Comparison of ENCODE assay signal across 1 cellular context in genomic region chr9:124485936-124486335, GRCh38.
TF ChIP-seq lines count a peak whose summit lies in the region.

No MANE protein-coding gene starts in this region.

TF ChIP-seq in H1, 55 proteins besides CTCF, POLR2A, EP300 and RAD21:
- TF ChIP-seq ATF2 (IDR thresholded peaks at IDR 0.05; ENCODE audit: low read length) = no peak
- no peak for TF ChIP-seq CTBP2 (IDR thresholded peaks at IDR 0.05; ENCODE audit: borderline replicate concordance, insufficient read depth, insufficient read length, low read length)
- no peak for TF ChIP-seq CREB1 (IDR thresholded peaks at IDR 0.05)
- no peak for TF ChIP-seq RFX5 (IDR thresholded peaks at IDR 0.05; ENCODE audit: borderline replicate concordance, low read depth, low read length)
- TF ChIP-seq YY1 (IDR thresholded peaks at IDR 0.05; ENCODE audit: low read depth, low read length) = no peak
- TF ChIP-seq MAFK (IDR thresholded peaks at IDR 0.05; ENCODE audit: low read depth, low read length) = no peak
- TF ChIP-seq BACH1 (IDR thresholded peaks at IDR 0.05; ENCODE audit: low read length) = no peak
- no peak for TF ChIP-seq POLR2AphosphoS5 (IDR thresholded peaks at IDR 0.05; ENCODE audit: low read depth, low read length)
- TF ChIP-seq SRF (IDR thresholded peaks at IDR 0.05; ENCODE audit: low read depth, low read length) = no peak
- TF ChIP-seq CBX5 (IDR thresholded peaks at IDR 0.05; ENCODE audit: low read depth, low read length) = no peak
- TF ChIP-seq EZH2 (IDR thresholded peaks at IDR 0.05; ENCODE audit: low read depth, low read length, severe bottlenecking) = no peak
- no peak for TF ChIP-seq ASH2L (IDR thresholded peaks at IDR 0.05; ENCODE audit: low read length)
- TF ChIP-seq BCL11A (IDR thresholded peaks at IDR 0.05; ENCODE audit: low read depth in 2 of 2, low read length in 2 of 2) = no peak
- TF ChIP-seq POU5F1 (IDR thresholded peaks at IDR 0.05; ENCODE audit: low read depth, low read length) = no peak
- no peak for TF ChIP-seq SIN3A (conservative IDR thresholded peaks at IDR 0.05 in 1 of 2, IDR thresholded peaks at IDR 0.05 in 1 of 2; ENCODE audit: low read depth in 1 of 2, low read length in 2 of 2)
- TF ChIP-seq SIX5 (IDR thresholded peaks at IDR 0.05; ENCODE audit: low read depth, low read length) = no peak
- TF ChIP-seq RBBP5 (IDR thresholded peaks at IDR 0.05; ENCODE audit: borderline replicate concordance, low read depth, low read length) = no peak
- no peak for TF ChIP-seq SP4 (IDR thresholded peaks at IDR 0.05; ENCODE audit: low read length)
- TF ChIP-seq KDM1A (IDR thresholded peaks at IDR 0.05; ENCODE audit: borderline replicate concordance, low read length) = no peak
- TF ChIP-seq GTF2F1 (IDR thresholded peaks at IDR 0.05; ENCODE audit: borderline replicate concordance, low read depth, low read length) = no peak
